In genomic region chr3:156768390-156768789, GRCh38 we compare ENCODE assay signal across 8 cellular contexts.
"Had no signal": no experiment of that assay in that cellular context is flagged by ENCODE, and none has a peak within 500 bp of the region (broad histone marks: within the 10 kb centered on the region; RNA-seq: fewer than 3 reads in every experiment).

No MANE protein-coding gene starts in this region.

- H3K4me3 ChIP-seq: GM12878 had no signal

- DNase-seq: GDM1, GF-D8 had no signal

- FAIRE-seq: G401.6, GM12878, GM12891, GM12892, GM18507, GM19239 had no signal

- ATAC-seq: GM12878 had no signal
